ENCODE assay signal across 19 cellular contexts in the genomic region with DNA sequence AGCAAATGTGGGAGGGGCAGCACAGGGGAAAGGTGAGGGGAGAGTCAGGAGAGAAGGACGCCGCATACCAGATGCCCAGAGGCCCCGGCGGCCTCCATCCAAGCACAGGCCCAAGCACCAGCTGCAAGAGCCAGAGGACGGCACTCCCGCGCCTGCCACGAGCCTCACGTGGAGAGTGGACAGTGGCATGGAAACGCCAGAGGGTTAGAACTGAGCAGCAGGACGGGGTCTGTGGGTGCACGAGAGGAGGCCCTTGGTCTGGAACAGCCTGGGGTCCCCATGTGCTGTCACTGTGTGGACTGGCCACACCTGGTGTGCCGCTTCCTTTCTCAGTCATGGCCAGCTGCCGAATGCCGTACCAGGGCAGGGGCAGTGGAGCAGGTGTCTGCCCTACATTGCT.
DNase-seq lines count a peak whose midpoint lies in the region; ATAC-seq and TF ChIP-seq lines count a peak whose summit lies in the region.
"Had no signal": no experiment of that assay in that cellular context is flagged by ENCODE, and none has a peak within 500 bp of the region (broad histone marks: within the 10 kb centered on the region; RNA-seq: fewer than 3 reads in every experiment).

No MANE protein-coding gene starts in this region.

- ATAC-seq in left ventricle myocardium superior (no peak), HG02885 (IDR thresholded peaks at IDR 0.05; ENCODE audit: poor library complexity, unreplicated experiment) (no peak)
- no peak for ATAC-seq in central memory CD8-positive, alpha-beta T cell (replicated peaks; ENCODE audit: extremely low read depth, poor library complexity, severe bottlenecking)
- ATAC-seq: A549, HCT116 had no signal

- no peaks in the 10 kb centered on the region for H3K27me3 ChIP-seq in left ventricle myocardium inferior (ENCODE audit: low read depth)
- H3K27me3 ChIP-seq: BLaER1 had no signal

- H3K4me1 Mint-ChIP-seq in central memory CD8-positive, alpha-beta T cell: peaks cover 34% of the 10 kb centered on the region
- peaks cover 19% of the 10 kb centered on the region for H3K4me1 Mint-ChIP-seq in neural crest cell

- no peaks in the 10 kb centered on the region for H3K27me3 Mint-ChIP-seq in central memory CD8-positive, alpha-beta T cell
- H3K27me3 Mint-ChIP-seq in neural crest cell (ENCODE audit: low read depth): no peaks in the 10 kb centered on the region
- H3K27me3 Mint-ChIP-seq: CD4-positive, alpha-beta memory T cell had no signal

- no peak overlapping the region for H3K4me3 Mint-ChIP-seq in central memory CD8-positive, alpha-beta T cell
- no peak overlapping the region for H3K4me3 Mint-ChIP-seq in neural crest cell
- H3K4me3 Mint-ChIP-seq: CD14-positive monocyte; CD4-positive, alpha-beta memory T cell; GM23338; HFFc6 had no signal

- peaks cover 62% of the 10 kb centered on the region for H3K4me1 ChIP-seq in left ventricle myocardium inferior

- H3K36me3 ChIP-seq in left ventricle myocardium inferior: no peaks in the 10 kb centered on the region

- no peak overlapping the region for H3K4me3 ChIP-seq in left ventricle myocardium inferior
- H3K4me3 ChIP-seq: A549, BLaER1, GM23338 had no signal

- in situ Hi-C loops in ACHN (cut with HindIII; ENCODE audit: low pct_ligation_motif_present, low pct_unique_long_range_greater_than_20kb, low sequenced_read_pairs): no loop called here

- H3K9me3 ChIP-seq in left ventricle myocardium inferior (replicated peaks): no peaks in the 10 kb centered on the region
- H3K9me3 ChIP-seq: A549, BLaER1 had no signal

- H3K27ac Mint-ChIP-seq in central memory CD8-positive, alpha-beta T cell (ENCODE audit: low read depth): peak overlapping the region; percentile 83
- H3K27ac Mint-ChIP-seq in neural crest cell (ENCODE audit: unreplicated experiment): peak overlapping the region; percentile 57
- H3K27ac Mint-ChIP-seq: GM23338, HFFc6 had no signal

- H3K9me3 Mint-ChIP-seq in central memory CD8-positive, alpha-beta T cell: no peaks in the 10 kb centered on the region
- no peaks in the 10 kb centered on the region for H3K9me3 Mint-ChIP-seq in neural crest cell
- H3K9me3 Mint-ChIP-seq: CD4-positive, alpha-beta memory T cell; GM23338; HFFc6 had no signal

- intact Hi-C loops in left ventricle myocardium superior (cut with micrococcal nuclease): no loop called here
- intact Hi-C loops in left ventricle myocardium inferior (cut with micrococcal nuclease): no loop called here

- no peak overlapping the region for H3K27ac ChIP-seq in left ventricle myocardium inferior (replicated peaks)
- H3K27ac ChIP-seq: 22Rv1, A549, BLaER1 had no signal

- TF ChIP-seq CTCF in left ventricle myocardium inferior (IDR thresholded peaks at IDR 0.05; ENCODE audit: borderline replicate concordance): no peak
- no peak for TF ChIP-seq CTCF in neural crest cell (conservative IDR thresholded peaks at IDR 0.05)

- DNase-seq in left ventricle myocardium superior (peak; percentile 29), left ventricle myocardium inferior (no peak), neural crest cell (ENCODE audit: low read depth, low spot score) (no peak), ACHN (no peak), hippocampal formation (lab: John Stamatoyannopoulos, UW) (no peak)
- no peak for DNase-seq in central memory CD8-positive, alpha-beta T cell (ENCODE audit: low spot score in 2 of 2)
- DNase-seq: CD4-positive, alpha-beta memory T cell; DMS79 treated with DMSO at 0.1 percent for 48 hours; GF-D8; HFFc6; IMR-90; KBM-7 had no signal

- peaks cover 17% of the 10 kb centered on the region for H3K36me3 Mint-ChIP-seq in central memory CD8-positive, alpha-beta T cell (ENCODE audit: insufficient read depth)
- no peaks in the 10 kb centered on the region for H3K36me3 Mint-ChIP-seq in neural crest cell (ENCODE audit: low read depth)
